In the genomic region with DNA sequence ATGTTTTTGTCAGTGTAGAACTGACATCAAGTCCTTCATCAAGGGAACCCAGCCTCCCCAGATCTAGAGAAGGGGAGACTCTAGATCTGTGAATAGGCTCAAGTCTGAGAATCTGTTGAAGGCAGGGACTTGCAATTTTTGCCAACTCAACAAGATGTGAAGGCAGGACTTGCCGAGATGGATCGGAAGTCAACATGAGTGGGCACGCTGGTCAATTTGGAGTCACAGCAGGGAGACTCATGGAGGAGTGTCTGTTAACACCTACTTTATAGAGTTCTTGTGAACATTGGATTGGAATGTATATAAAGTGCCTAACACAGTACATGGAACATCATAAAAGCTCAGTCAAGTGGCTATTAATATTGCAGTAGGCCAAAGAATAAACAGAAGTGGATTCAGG, we compare ENCODE assay signal across 24 cellular contexts.
"Had no signal": no experiment of that assay in that cellular context is flagged by ENCODE, and none has a peak within 500 bp of the region (broad histone marks: within the 10 kb centered on the region; RNA-seq: fewer than 3 reads in every experiment).

No MANE protein-coding gene starts in this region.

- H3K4me1 Mint-ChIP-seq: natural killer cell had no signal

- H3K36me3 Mint-ChIP-seq: natural killer cell had no signal

- H3K27ac Mint-ChIP-seq: activated CD4-positive, alpha-beta memory T cell treated with anti-CD3 and anti-CD28 coated beads, Interleukin-2, amount 10 ng/mL, durations not matched to agents 7 days and 5 days; activated CD8-positive, alpha-beta memory T cell treated with anti-CD3 and anti-CD28 coated beads, Interleukin-2, amount 10 ng/mL, durations not matched to agents 7 days and 5 days; activated naive CD4-positive, alpha-beta T cell treated with anti-CD3 and anti-CD28 coated beads, Interleukin-2, amount 10 ng/mL, durations not matched to agents 7 days and 5 days; natural killer cell; type B pancreatic cell had no signal

- H3K27me3 Mint-ChIP-seq: activated CD4-positive, alpha-beta memory T cell treated with anti-CD3 and anti-CD28 coated beads, Interleukin-2, amount 10 ng/mL, durations not matched to agents 7 days and 5 days; activated CD8-positive, alpha-beta memory T cell treated with anti-CD3 and anti-CD28 coated beads, Interleukin-2, amount 10 ng/mL, durations not matched to agents 7 days and 5 days; activated naive CD4-positive, alpha-beta T cell treated with anti-CD3 and anti-CD28 coated beads, Interleukin-2, amount 10 ng/mL, durations not matched to agents 7 days and 5 days; type B pancreatic cell had no signal

- DNase-seq: activated CD4-positive, alpha-beta memory T cell treated with anti-CD3 and anti-CD28 coated beads, Interleukin-2, amount 10 ng/mL, durations not matched to agents 7 days and 5 days; activated CD4-positive, alpha-beta T cell treated with anti-CD3 and anti-CD28 coated beads for 48 hours; activated CD4-positive, CD25-positive, alpha-beta regulatory T cell; activated CD8-positive, alpha-beta memory T cell treated with anti-CD3 and anti-CD28 coated beads, Interleukin-2, amount 10 ng/mL, durations not matched to agents 7 days and 5 days; activated effector memory CD4-positive, alpha-beta T cell treated with Interleukin-2 at 50 U/mL for 16 hours; activated naive CD4-positive, alpha-beta T cell treated with anti-CD3 and anti-CD28 coated beads, Interleukin-2, amount 10 ng/mL, durations not matched to agents 7 days and 5 days; activated T-cell treated with anti-CD3 and anti-CD28 coated beads, Interleukin-2, amount 50 U/mL, for 1 hour; aorta; brain microvascular endothelial cell; cerebellar nuclear complex; effector CD4-positive, alpha-beta T cell; gastrocnemius medialis; head of caudate nucleus; kidney; natural killer cell; ovary; stimulated activated CD4-positive, alpha-beta T cell treated with anti-CD3 and anti-CD28 coated beads, Interleukin-4, amount 100 ng/mL, for 1 hour; stomach; T-helper 9 cell; testis had no signal

- H3K9me3 Mint-ChIP-seq: activated CD4-positive, alpha-beta memory T cell treated with anti-CD3 and anti-CD28 coated beads, Interleukin-2, amount 10 ng/mL, durations not matched to agents 7 days and 5 days; activated naive CD4-positive, alpha-beta T cell treated with anti-CD3 and anti-CD28 coated beads, Interleukin-2, amount 10 ng/mL, durations not matched to agents 7 days and 5 days; natural killer cell; type B pancreatic cell had no signal

- ATAC-seq: activated CD8-positive, alpha-beta memory T cell treated with anti-CD3 and anti-CD28 coated beads, Interleukin-2, amount 10 ng/mL, durations not matched to agents 7 days and 5 days; esophagus mucosa; gastrocnemius medialis; left lobe of liver; natural killer cell; sciatic nerve had no signal

- H3K4me3 Mint-ChIP-seq: activated CD4-positive, alpha-beta memory T cell treated with anti-CD3 and anti-CD28 coated beads, Interleukin-2, amount 10 ng/mL, durations not matched to agents 7 days and 5 days; activated CD8-positive, alpha-beta memory T cell treated with anti-CD3 and anti-CD28 coated beads, Interleukin-2, amount 10 ng/mL, durations not matched to agents 7 days and 5 days; activated naive CD4-positive, alpha-beta T cell treated with anti-CD3 and anti-CD28 coated beads, Interleukin-2, amount 10 ng/mL, durations not matched to agents 7 days and 5 days; natural killer cell; type B pancreatic cell had no signal
